In the genomic region with DNA sequence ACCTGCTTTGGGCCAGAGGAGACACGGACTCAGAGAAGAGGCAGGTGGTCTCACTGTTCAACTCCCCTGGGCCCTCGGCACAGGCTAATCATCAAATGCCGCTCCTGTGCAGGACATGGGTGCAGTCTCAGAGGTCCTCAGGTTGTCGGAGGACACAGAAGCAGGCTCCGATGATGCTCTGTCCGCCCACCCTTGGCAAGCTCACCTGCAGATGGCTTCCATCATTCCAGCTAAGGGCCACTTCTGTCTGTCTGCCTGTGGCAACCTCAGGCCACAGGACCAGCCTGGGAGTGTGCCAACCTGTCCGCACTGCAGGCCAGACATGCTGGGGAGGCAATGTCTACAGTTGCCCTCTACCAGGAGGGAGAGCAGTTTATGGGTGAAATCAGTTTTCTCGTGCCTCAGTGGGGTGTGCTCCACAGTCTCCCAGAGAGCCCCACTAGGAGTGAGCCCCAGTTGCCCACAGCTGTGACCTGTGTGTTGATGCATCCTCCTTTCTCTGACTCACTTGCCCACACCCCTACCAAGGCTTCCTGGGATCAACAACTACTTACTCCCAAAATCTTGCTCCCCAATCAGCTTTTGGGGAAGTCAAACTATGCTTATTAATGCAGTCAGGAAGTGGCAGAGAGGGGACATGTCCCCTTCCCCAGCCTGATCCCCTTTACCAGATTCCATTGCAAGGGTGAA, we compare ENCODE assay signal across 24 cellular contexts. TPM values are rescaled to one million over a fixed set of nuclear protein-coding genes. Genes with fewer than 3 reads are reported as not detected.
A peak's percentile ranks its signal among the peaks of the same experiment; 100 is the strongest.
DNase-seq lines count a peak whose midpoint lies in the region; ATAC-seq and TF ChIP-seq lines count a peak whose summit lies in the region.
"Had no signal": no experiment of that assay in that cellular context is flagged by ENCODE, and none has a peak within 500 bp of the region (broad histone marks: within the 10 kb centered on the region; RNA-seq: fewer than 3 reads in every experiment).

No MANE protein-coding gene starts in this region.

- no peak overlapping the region for H3K4me3 ChIP-seq in WERI-Rb-1 (ENCODE audit: low read depth, low read length)
- no peak overlapping the region for H3K4me3 ChIP-seq in skeletal muscle satellite cell (ENCODE audit: low read length)
- H3K4me3 ChIP-seq: cardiac muscle cell had no signal

- ATAC-seq in left lobe of liver = no peak
- no peak for ATAC-seq in GM18870 (IDR thresholded peaks at IDR 0.05; ENCODE audit: unreplicated experiment)
- ATAC-seq: activated T-cell treated with anti-CD3 and anti-CD28 coated beads, Interleukin-2, amount 50 U/mL, for 72 hours; Panc1 had no signal

- no peak overlapping the region for H3K9ac ChIP-seq in skeletal muscle satellite cell (ENCODE audit: low read depth, low read length)

- peak; percentile 36 for DNase-seq in activated effector memory CD4-positive, alpha-beta T cell treated with anti-CD3 and anti-CD28 coated beads, Interleukin-2, amount 50 U/mL, for 16 hours
- no peak for DNase-seq in activated effector memory CD4-positive, alpha-beta T cell treated with Interleukin-2 at 50 U/mL for 16 hours
- DNase-seq in WERI-Rb-1 = peak; percentile 2
- peak; percentile 24 for DNase-seq in left lobe of liver (ENCODE audit: low spot score)
- no peak for DNase-seq in DMS153 treated with DMSO at 0.1 percent for 48 hours (lab: John Stamatoyannopoulos, UW; ENCODE audit: unreplicated experiment)
- no peak for DNase-seq in kidney glomerular epithelial cell (lab: John Stamatoyannopoulos, UW)
- DNase-seq: activated CD4-positive, alpha-beta T cell treated with anti-CD3 and anti-CD28 coated beads for 4 hours; activated naive CD4-positive, alpha-beta T cell treated with anti-CD3 and anti-CD28 coated beads, Interleukin-2, amount 10 ng/mL, durations not matched to agents 7 days and 5 days; activated T-cell treated with anti-CD3 and anti-CD28 coated beads, Interleukin-2, amount 50 U/mL, for 72 hours; dermis blood vessel endothelial cell; DMS79; H7; Kasumi-1; NCI-H1694; NCI-H2171; NCI-H524 treated with DMSO at 0.1 percent for 48 hours; nephron progenitor cell; substantia nigra; T-helper 1 cell had no signal

- H3K9me3 ChIP-seq in WERI-Rb-1 (ENCODE audit: severe bottlenecking) (peaks cover 13% of the 10 kb centered on the region), skeletal muscle satellite cell (replicated peaks; ENCODE audit: low read length) (no peaks in the 10 kb centered on the region)

- no peak overlapping the region for H3K27ac ChIP-seq in WERI-Rb-1
- H3K27ac ChIP-seq: cardiac muscle cell had no signal

- H3K36me3 ChIP-seq in WERI-Rb-1 (no peaks in the 10 kb centered on the region), skeletal muscle satellite cell (ENCODE audit: insufficient read depth, low read length) (no peaks in the 10 kb centered on the region)
- H3K36me3 ChIP-seq: cardiac muscle cell had no signal

- peak overlapping the region; percentile 32 for H3K4me2 ChIP-seq in skeletal muscle satellite cell (ENCODE audit: low read length)

- TF ChIP-seq CTCF in WERI-Rb-1 (IDR thresholded peaks at IDR 0.05; ENCODE audit: low read depth, low read length) = no peak

- H3K4me1 ChIP-seq in skeletal muscle satellite cell (ENCODE audit: control insufficient read depth, insufficient read depth, low read length) = peaks cover 23% of the 10 kb centered on the region

- no peaks in the 10 kb centered on the region for H3K27me3 ChIP-seq in WERI-Rb-1 (ENCODE audit: insufficient read depth, low read depth, severe bottlenecking)
- H3K27me3 ChIP-seq in skeletal muscle satellite cell (ENCODE audit: control insufficient read depth, insufficient read depth, low read length) = no peaks in the 10 kb centered on the region
- H3K27me3 ChIP-seq: cardiac muscle cell had no signal

RNA-seq across cellular contexts. Expression of gene HTRA3, which starts 55.9 kb away (rescaled TPM):
- total RNA-seq in left lobe of liver = 1.6 TPM
- 2.2 and 3.3 TPM in 2 replicates for total RNA-seq in skeletal muscle satellite cell (2012; rRNA removed)
- total RNA-seq: activated T-cell treated with anti-CD3 and anti-CD28 coated beads, Interleukin-2, amount 50 U/mL, for 72 hours; SK-MEL-5 had no signal

Comparison
In these comparisons a context has a peak if more than half of its experiments do, and no peak if none do; other contexts are left out.
1. DNase-seq: peak in activated effector memory CD4-positive, alpha-beta T cell treated with anti-CD3 and anti-CD28 coated beads, Interleukin-2, amount 50 U/mL, for 16 hours (single experiment), WERI-Rb-1 (single experiment) and left lobe of liver (single experiment); none in activated effector memory CD4-positive, alpha-beta T cell treated with Interleukin-2 at 50 U/mL for 16 hours (single experiment), DMS153 treated with DMSO at 0.1 percent for 48 hours (single experiment) and kidney glomerular epithelial cell (single experiment).